ENCODE assay signal across 8 cellular contexts in genomic region chr12:122423258-122424165, GRCh38. TPM values are rescaled to one million over a fixed set of nuclear protein-coding genes. Genes with fewer than 3 reads are reported as not detected.
DNase-seq lines count a peak whose midpoint lies in the region; ATAC-seq, FAIRE-seq and TF ChIP-seq lines count a peak whose summit lies in the region.

No MANE protein-coding gene starts in this region.

- H3K27me3 ChIP-seq in ACC112 (ENCODE audit: insufficient read depth, low read length): no peaks in the 10 kb centered on the region
- no peaks in the 10 kb centered on the region for H3K27me3 ChIP-seq in GM06990 (replicated peaks; ENCODE audit: control insufficient read depth, insufficient read depth, low read length)
- no peaks in the 10 kb centered on the region; a peak in 1 of 5 replicates for H3K27me3 ChIP-seq in HepG2 (ENCODE audit: control insufficient read depth in 1 of 2, insufficient read depth in 2 of 2, low read length in 2 of 2)

- DNase-seq in GM06990 (ENCODE audit: extremely low read depth, insufficient read length) (no peak), OCI-M1 (lab: John Stamatoyannopoulos, UW) (peak; percentile 72), HepG2 (ENCODE audit: low spot score) (peak; percentile 64), substantia nigra (lab: John Stamatoyannopoulos, UW) (peak in 37 of 49 donors; percentile 2 to 73 (median 29)), hepatic stellate cell (ENCODE audit: low spot score) (no peak)
- DNase-seq in central memory CD8-positive, alpha-beta T cell (ENCODE audit: low spot score in 2 of 2): no peak
- no peak for DNase-seq in effector CD4-positive, alpha-beta T cell

- BruUV-seq in HepG2 (replicated peaks; lab: Mats Ljungman, UMichigan): TSS peak; percentile 80

- TF ChIP-seq POLR2A in HepG2 (IDR thresholded peaks at IDR 0.05; ENCODE audit: insufficient read depth in 1 of 2, low read depth in 2 of 2, low read length in 2 of 2): peak; percentile 31 to 43; a peak in 1 of 4 replicates

- H3K27ac Mint-ChIP-seq in central memory CD8-positive, alpha-beta T cell (ENCODE audit: low read depth): peak overlapping the region; percentile 83

- H3K4me3 Mint-ChIP-seq in central memory CD8-positive, alpha-beta T cell: peak overlapping the region; percentile 87

- H3K4me3 ChIP-seq in ACC112 (ENCODE audit: low read depth, low read length) (peak overlapping the region; percentile 94), GM06990 (replicated peaks; ENCODE audit: low read depth, low read length) (peak overlapping the region; percentile 56), HepG2 (replicated peaks in 1 of 3; ENCODE audit: insufficient read depth in 1 of 3, low read depth in 2 of 3, low read length in 3 of 3) (peak overlapping the region; percentile 66 to 82 (median 81))

- H4K20me1 ChIP-seq in HepG2 (ENCODE audit: insufficient read depth, low read length): no peaks in the 10 kb centered on the region

- in situ Hi-C loops in HepG2 (cut with HindIII; ENCODE audit: extremely low pct_ligation_motif_present, low pct_unique_long_range_greater_than_20kb): no loop called here

- TF ChIP-seq RAD21 in HepG2 (CRISPR knock-in tag; IDR thresholded peaks at IDR 0.05): no peak

- peaks cover 3% of the 10 kb centered on the region for H3K36me3 Mint-ChIP-seq in central memory CD8-positive, alpha-beta T cell (ENCODE audit: insufficient read depth)

- peak overlapping the region; percentile 100 for H3K4me2 ChIP-seq in HepG2 (ENCODE audit: low read depth, low read length)

- H3K4me1 ChIP-seq in ACC112 (ENCODE audit: control insufficient read depth, insufficient read depth, low read length, unreplicated experiment) (peaks cover 18% of the 10 kb centered on the region), HepG2 (ENCODE audit: insufficient read depth, low read length) (peaks cover 61% of the 10 kb centered on the region)

- peak overlapping the region; percentile 95 for H2AFZ ChIP-seq in ACC112 (ENCODE audit: low read length, unreplicated experiment)
- H2AFZ ChIP-seq in HepG2 (ENCODE audit: low read length): peak overlapping the region; percentile 11

- H3K27ac ChIP-seq in ACC112 (ENCODE audit: low read depth, low read length) (peak overlapping the region; percentile 81), HepG2 (ENCODE audit: extremely low read length, insufficient read depth, low read length) (peak overlapping the region; percentile 73), substantia nigra (ENCODE audit: low read depth, low read length, poor library complexity, severe bottlenecking) (peak overlapping the region; percentile 73)

- H3K36me3 ChIP-seq in ACC112 (ENCODE audit: insufficient read depth, low read length) (no peaks in the 10 kb centered on the region), GM06990 (ENCODE audit: control insufficient read depth, insufficient read depth, low read length) (no peaks in the 10 kb centered on the region), HepG2 (replicated peaks in 1 of 2; ENCODE audit: control insufficient read depth in 1 of 2, insufficient read depth in 2 of 2, low read length in 2 of 2) (no peaks in the 10 kb centered on the region)

- peaks cover 31% of the 10 kb centered on the region for H3K79me2 ChIP-seq in ACC112 (ENCODE audit: control insufficient read depth, insufficient read depth, low read length, unreplicated experiment)
- peaks cover 31% of the 10 kb centered on the region for H3K79me2 ChIP-seq in HepG2 (ENCODE audit: insufficient read depth, low read length)

- peaks cover 18% of the 10 kb centered on the region for H3K4me1 Mint-ChIP-seq in central memory CD8-positive, alpha-beta T cell

- POLR2A ChIA-PET in HepG2 (lab: Yijun Ruan, JAX): interaction anchor here (0.6 to 8.6 kb wide), 8 partner anchors 12 to 77 kb away, joined by 3 to 127 read pairs (median 6); partner anchors contain the start of gene ZCCHC8

- no peak for TF ChIP-seq CTCF in GM06990 (IDR thresholded peaks at IDR 0.05; ENCODE audit: insufficient read depth, low read length, poor library complexity, severe bottlenecking)
- no peak for TF ChIP-seq CTCF in HepG2 (CRISPR knock-in tag; IDR thresholded peaks at IDR 0.05)

- H3K27me3 Mint-ChIP-seq in central memory CD8-positive, alpha-beta T cell: no peaks in the 10 kb centered on the region

- CTCF ChIA-PET in HepG2 (lab: Yijun Ruan, JAX; ENCODE audit: low intra/inter-chr PET ratio, low total read pairs): no interaction called here

- ATAC-seq in central memory CD8-positive, alpha-beta T cell (replicated peaks; ENCODE audit: extremely low read depth, poor library complexity, severe bottlenecking): no peak
- ATAC-seq in HepG2: peak; percentile 64

- peak overlapping the region; percentile 84 for H3K9ac ChIP-seq in HepG2 (ENCODE audit: insufficient read depth, low read depth, low read length)

- WGBS in HepG2 (ENCODE audit: low lambda C conversion rate): 5% methylated on average over 17 of the region's 21 CpGs

- H3K9me3 Mint-ChIP-seq in central memory CD8-positive, alpha-beta T cell: no peaks in the 10 kb centered on the region

- no peak for TF ChIP-seq EP300 in HepG2 (IDR thresholded peaks at IDR 0.05; ENCODE audit: low read depth in 2 of 2, low read length in 2 of 2)
- TF ChIP-seq EP300 in HepG2 (CRISPR knock-in tag; IDR thresholded peaks at IDR 0.05; ENCODE audit: borderline replicate concordance): peak; percentile 6; the same call in 1 of the 2 replicates

- intact Hi-C loops in HepG2 (cut with micrococcal nuclease; ENCODE audit: unreplicated experiment): loop anchor here (1.0 kb wide), 1 partner anchor 48 kb away; no protein-coding TSS in a partner anchor

- H3K9me3 ChIP-seq in HepG2 (ENCODE audit: low read length): no peaks in the 10 kb centered on the region

- peak; percentile 85 for FAIRE-seq in HepG2 (lab: Jason Lieb, UNC)

TF ChIP-seq in HepG2, 621 proteins besides CTCF, POLR2A, EP300 and RAD21 (continues in another document):
- no peak for TF ChIP-seq IRF1 (CRISPR knock-in tag; IDR thresholded peaks at IDR 0.05; ENCODE audit: low read depth)
- TF ChIP-seq ZNF256 (CRISPR knock-in tag; conservative IDR thresholded peaks at IDR 0.05): no peak
- TF ChIP-seq ZNF414 (CRISPR knock-in tag; IDR thresholded peaks at IDR 0.05): no peak
- TF ChIP-seq, protein P1, sequence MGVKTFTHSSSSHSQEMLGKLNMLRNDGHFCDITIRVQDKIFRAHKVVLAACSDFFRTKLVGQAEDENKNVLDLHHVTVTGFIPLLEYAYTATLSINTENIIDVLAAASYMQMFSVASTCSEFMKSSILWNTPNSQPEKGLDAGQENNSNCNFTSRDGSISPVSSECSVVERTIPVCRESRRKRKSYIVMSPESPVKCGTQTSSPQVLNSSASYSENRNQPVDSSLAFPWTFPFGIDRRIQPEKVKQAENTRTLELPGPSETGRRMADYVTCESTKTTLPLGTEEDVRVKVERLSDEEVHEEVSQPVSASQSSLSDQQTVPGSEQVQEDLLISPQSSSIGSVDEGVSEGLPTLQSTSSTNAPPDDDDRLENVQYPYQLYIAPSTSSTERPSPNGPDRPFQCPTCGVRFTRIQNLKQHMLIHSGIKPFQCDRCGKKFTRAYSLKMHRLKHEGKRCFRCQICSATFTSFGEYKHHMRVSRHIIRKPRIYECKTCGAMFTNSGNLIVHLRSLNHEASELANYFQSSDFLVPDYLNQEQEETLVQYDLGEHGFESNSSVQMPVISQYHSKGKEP (CRISPR knock-in tag; IDR thresholded peaks at IDR 0.05): no peak
- 0 out of 2 replicates have a peak, but pooled peaks have one; percentile 20 for TF ChIP-seq NFKBIZ (CRISPR knock-in tag; IDR thresholded peaks at IDR 0.05)
- TF ChIP-seq ZFP41 (CRISPR knock-in tag; IDR thresholded peaks at IDR 0.05; ENCODE audit: borderline replicate concordance): no peak
- TF ChIP-seq ZNF136 (CRISPR knock-in tag; IDR thresholded peaks at IDR 0.05; ENCODE audit: low read depth): no peak
- TF ChIP-seq CBX5 (CRISPR knock-in tag; IDR thresholded peaks at IDR 0.05; ENCODE audit: borderline replicate concordance): no peak
- TF ChIP-seq POLR2AphosphoS5 (IDR thresholded peaks at IDR 0.05; ENCODE audit: low read depth, low read length): peak; percentile 31; the same call in 1 of the 2 replicates
- no peak for TF ChIP-seq ZNF24 (IDR thresholded peaks at IDR 0.05)

RNA-seq across cellular contexts. Expression of gene CLIP1, which starts 1.0 kb away (rescaled TPM):
- 28.9 and 30.2 TPM in 2 replicates for total RNA-seq in HepG2 (2016; rRNA removed; fragmentation: Illumina TruSeq; extraction: Trizol)
- total RNA-seq in HepG2 (2016; cell fraction: cytosol; rRNA removed; fragmentation: Illumina TruSeq; extraction: Trizol; ENCODE audit: low read depth): 16.2 and 21.0 TPM in 2 replicates
- total RNA-seq in HepG2 (2016; cell fraction: insoluble cytoplasmic fraction; rRNA removed; fragmentation: Illumina TruSeq; extraction: Trizol): 26.9 and 28.6 TPM in 2 replicates
- 15.5 and 15.9 TPM in 2 replicates for total RNA-seq in HepG2 (2016; cell fraction: membrane; rRNA removed; fragmentation: Illumina TruSeq; extraction: Trizol)
- 33.5 and 40.7 TPM in 2 replicates for total RNA-seq in HepG2 (2016; cell fraction: nucleus; rRNA removed; fragmentation: Illumina TruSeq; extraction: Trizol)
- 42.8 and 43.7 TPM in 2 replicates for polyA plus RNA-seq in HepG2 (2011; rRNA removed)
- polyA plus RNA-seq in HepG2 (2011; cell fraction: cytosol; rRNA removed): 26.7 and 33.0 TPM in 2 replicates
- 30.4 and 31.8 TPM in 2 replicates for polyA plus RNA-seq in HepG2 (2011; cell fraction: nucleus; rRNA removed)
- polyA plus RNA-seq in HepG2 (2012): 21.0 and 26.9 TPM in 2 replicates
- 0.83 and 0.97 TPM in 2 replicates for polyA plus RNA-seq in HepG2 (2016; cell fraction: cytosol; fragmentation: Illumina TruSeq; extraction: Trizol; ENCODE audit: low read depth)
- polyA plus RNA-seq in HepG2 (2016; cell fraction: insoluble cytoplasmic fraction; fragmentation: Illumina TruSeq; extraction: Trizol; ENCODE audit: low read depth): 22.9 and 23.8 TPM in 2 replicates
- 3.9 and 5.6 TPM in 2 replicates for polyA plus RNA-seq in HepG2 (2016; cell fraction: membrane; fragmentation: Illumina TruSeq; extraction: Trizol; ENCODE audit: low read depth)
- 35.5 and 36.6 TPM in 2 replicates for polyA plus RNA-seq in HepG2 (2016; cell fraction: nucleus; fragmentation: Illumina TruSeq; extraction: Trizol; ENCODE audit: insufficient read depth, low read depth)
- polyA minus RNA-seq in HepG2 (2011; rRNA and poly(A)+ RNA removed; ENCODE audit: low replicate concordance): 62.5 and 153 TPM in 2 replicates
- polyA minus RNA-seq in HepG2 (2011; cell fraction: cytosol; rRNA and poly(A)+ RNA removed): 23.9 and 31.3 TPM in 2 replicates
- 47.6 and 65.9 TPM in 2 replicates for polyA minus RNA-seq in HepG2 (2011; cell fraction: nucleus; rRNA and poly(A)+ RNA removed)

Comparison
In these comparisons a context has a peak if more than half of its experiments do, and no peak if none do; other contexts are left out.
1. DNase-seq: peak in OCI-M1 (single experiment), HepG2 (single experiment) and substantia nigra (37 of 49); none in GM06990 (single experiment), central memory CD8-positive, alpha-beta T cell (0 of 2), hepatic stellate cell (single experiment) and effector CD4-positive, alpha-beta T cell (single experiment).
2. Peak in every context shown above with its lines, with median percentiles within 50 percentile points of each other: H3K27ac ChIP-seq and H3K4me3 ChIP-seq.